15 cellular contexts compared by ENCODE assay signal in genomic region chr13:99636306-99636705, GRCh38.
"Had no signal": no experiment of that assay in that cellular context is flagged by ENCODE, and none has a peak within 500 bp of the region (broad histone marks: within the 10 kb centered on the region; RNA-seq: fewer than 3 reads in every experiment).

No MANE protein-coding gene starts in this region.

- H3K27me3 ChIP-seq: esophagus muscularis mucosa, right lobe of liver, stomach had no signal

- H3K79me2 ChIP-seq: parathyroid adenoma had no signal

- H3K27ac Mint-ChIP-seq: activated CD4-positive, alpha-beta T cell treated with anti-CD3 and anti-CD28 coated beads for 36 hours; activated naive CD4-positive, alpha-beta T cell treated with anti-CD3 and anti-CD28 coated beads, Interleukin-2, amount 50 U/mL, for 24 hours; natural killer cell had no signal

- DNase-seq: activated CD4-positive, alpha-beta T cell treated with anti-CD3 and anti-CD28 coated beads for 36 hours; activated CD4-positive, alpha-beta T cell treated with anti-CD3 and anti-CD28 coated beads, Interleukin-2, amount 50 U/mL, for 48 hours; activated gamma-delta T cell; effector CD8-positive, alpha-beta T cell; mesendoderm; natural killer cell; right lobe of liver; small intestine; stimulated activated CD4-positive, alpha-beta T cell treated with anti-CD3 and anti-CD28 coated beads, Interleukin-15, amount 100 ng/mL, for 24 hours; stimulated activated CD4-positive, alpha-beta T cell treated with anti-CD3 and anti-CD28 coated beads, Interleukin-2, amount 100 ng/mL, for 48 hours; stomach; trophoblast cell had no signal

- H3K36me3 Mint-ChIP-seq: natural killer cell had no signal

- ATAC-seq: activated CD4-positive, alpha-beta T cell treated with anti-CD3 and anti-CD28 coated beads for 36 hours; natural killer cell had no signal

- H3K4me1 ChIP-seq: parathyroid adenoma, right lobe of liver, stomach had no signal

- H3K27ac ChIP-seq: esophagus muscularis mucosa, parathyroid adenoma, right lobe of liver, stomach had no signal

- H3K9me3 Mint-ChIP-seq: activated naive CD4-positive, alpha-beta T cell treated with anti-CD3 and anti-CD28 coated beads, Interleukin-2, amount 50 U/mL, for 24 hours had no signal

- H3K9me3 ChIP-seq: esophagus muscularis mucosa, right lobe of liver had no signal

- H3K4me1 Mint-ChIP-seq: activated CD4-positive, alpha-beta T cell treated with anti-CD3 and anti-CD28 coated beads for 36 hours had no signal

- H3K4me3 Mint-ChIP-seq: activated CD4-positive, alpha-beta T cell treated with anti-CD3 and anti-CD28 coated beads for 36 hours; activated naive CD4-positive, alpha-beta T cell treated with anti-CD3 and anti-CD28 coated beads, Interleukin-2, amount 50 U/mL, for 24 hours; natural killer cell had no signal

- H3K27me3 Mint-ChIP-seq: activated CD4-positive, alpha-beta T cell treated with anti-CD3 and anti-CD28 coated beads for 36 hours; activated naive CD4-positive, alpha-beta T cell treated with anti-CD3 and anti-CD28 coated beads, Interleukin-2, amount 50 U/mL, for 24 hours had no signal

- H3K36me3 ChIP-seq: esophagus muscularis mucosa, right lobe of liver, stomach had no signal

- H3K4me3 ChIP-seq: esophagus muscularis mucosa, right lobe of liver, stomach had no signal
